33 cellular contexts compared by ENCODE assay signal in genomic region chr7:51727441-51727840, GRCh38.
"Had no signal": no experiment of that assay in that cellular context is flagged by ENCODE, and none has a peak within 500 bp of the region (broad histone marks: within the 10 kb centered on the region; RNA-seq: fewer than 3 reads in every experiment).

No MANE protein-coding gene starts in this region.

- DNase-seq: activated B cell treated with CpG ODN at 0.5 μM for 24 hours; activated CD4-positive, alpha-beta memory T cell treated with anti-CD3 and anti-CD28 coated beads for 36 hours; activated CD4-positive, alpha-beta T cell treated with anti-CD3 and anti-CD28 coated beads for 4 hours; activated CD4-positive, alpha-beta T cell treated with anti-CD3 and anti-CD28 coated beads, Interleukin-2, amount 10 ng/mL, durations not matched to agents 24 days and 14 days; activated CD4-positive, alpha-beta T cell treated with anti-CD3 and anti-CD28 coated beads, Interleukin-2, amount 50 U/mL, for 1 hour; activated CD4-positive, alpha-beta T cell treated with anti-CD3 and anti-CD28 coated beads, Interleukin-2, amount 50 U/mL, for 4 hours; activated CD4-positive, CD25-positive, alpha-beta regulatory T cell treated with anti-CD3 and anti-CD28 coated beads, Interleukin-2, amount 50 U/mL, for 72 hours; activated CD8-positive, alpha-beta memory T cell treated with anti-CD3 and anti-CD28 coated beads, Interleukin-2, amount 50 U/mL, for 4 hours; activated CD8-positive, alpha-beta T cell treated with anti-CD3 and anti-CD28 coated beads for 36 hours; activated effector memory CD4-positive, alpha-beta T cell treated with anti-CD3 and anti-CD28 coated beads, Interleukin-2, amount 50 U/mL, for 16 hours; activated gamma-delta T cell treated with Interleukin-2 at 50 U/mL for 16 hours; activated naive CD4-positive, alpha-beta T cell; activated naive CD4-positive, alpha-beta T cell treated with anti-CD3 and anti-CD28 coated beads for 36 hours; activated naive CD4-positive, alpha-beta T cell treated with anti-CD3 and anti-CD28 coated beads, Interleukin-2, amount 50 U/mL, for 16 hours; activated naive CD8-positive, alpha-beta T cell treated with anti-CD3 and anti-CD28 coated beads for 36 hours; activated T-cell treated with anti-CD3 and anti-CD28 coated beads for 4 hours; activated T-cell treated with anti-CD3 and anti-CD28 coated beads, Interleukin-2, amount 50 U/mL, for 1 hour; activated T-cell treated with anti-CD3 and anti-CD28 coated beads, Interleukin-2, amount 50 U/mL, for 4 hours; activated T-cell treated with anti-CD3 and anti-CD28 coated beads, Interleukin-2, amount 50 U/mL, for 72 hours; amygdala; anterior cingulate cortex; body of pancreas; brain microvascular endothelial cell; central memory CD4-positive, alpha-beta T cell; T-helper 1 cell; T-helper 2 cell; T-helper 9 cell had no signal

- H3K4me3 ChIP-seq: ascending aorta, body of pancreas, breast epithelium had no signal

- FAIRE-seq: TTC549 had no signal

- H3K4me1 ChIP-seq: ascending aorta, body of pancreas, breast epithelium had no signal

- ATAC-seq: activated CD8-positive, alpha-beta T cell treated with anti-CD3 and anti-CD28 coated beads for 36 hours; activated naive CD4-positive, alpha-beta T cell treated with anti-CD3 and anti-CD28 coated beads, Interleukin-2, amount 50 U/mL, for 72 hours; activated T-cell treated with anti-CD3 and anti-CD28 coated beads, Interleukin-2, amount 50 U/mL, for 4 hours; activated T-cell treated with anti-CD3 and anti-CD28 coated beads, Interleukin-2, amount 50 U/mL, for 72 hours; activated T-helper 17 cell treated with anti-CD3 and anti-CD28 coated beads, Interleukin-2, amount 50 U/mL, for 72 hours; body of pancreas had no signal

- H3K27me3 ChIP-seq: ascending aorta, body of pancreas, brain microvascular endothelial cell, breast epithelium had no signal

- H3K9me3 ChIP-seq: ascending aorta, body of pancreas had no signal

- H3K36me3 ChIP-seq: ascending aorta, brain microvascular endothelial cell, breast epithelium had no signal

- H3K27ac ChIP-seq: ascending aorta, body of pancreas, brain microvascular endothelial cell, breast epithelium, VCaP had no signal
